ENCODE assay signal across 14 cellular contexts in the genomic region with DNA sequence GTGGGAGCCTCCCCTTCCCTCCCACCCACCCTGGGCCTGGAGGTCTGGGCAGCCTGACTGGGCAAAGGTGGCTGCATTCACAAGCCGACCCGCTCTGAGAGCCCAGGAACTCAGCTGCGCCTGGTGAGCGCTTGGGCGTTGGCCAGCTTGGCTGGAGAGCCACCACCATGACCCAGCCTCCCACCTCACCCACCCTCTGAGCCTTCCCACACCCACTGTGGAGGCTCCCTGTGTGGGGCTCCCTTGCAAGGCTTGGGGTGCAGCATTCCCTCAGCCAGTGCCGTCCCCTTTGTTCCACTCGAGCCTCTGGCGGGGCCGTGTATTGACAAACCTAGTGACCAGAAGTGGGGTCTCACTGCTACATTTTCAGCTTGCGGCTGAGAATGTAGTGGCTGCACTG.
"Had no signal": no experiment of that assay in that cellular context is flagged by ENCODE, and none has a peak within 500 bp of the region (broad histone marks: within the 10 kb centered on the region; RNA-seq: fewer than 3 reads in every experiment).

No MANE protein-coding gene starts in this region.

- FAIRE-seq: urothelium cell line had no signal

- H3K4me1 ChIP-seq: left lung had no signal

- DNase-seq: activated CD4-positive, alpha-beta T cell treated with anti-CD3 and anti-CD28 coated beads, Interleukin-2, amount 50 U/mL, for 1 hour; activated gamma-delta T cell; activated T-cell treated with anti-CD3 and anti-CD28 coated beads, Interleukin-2, amount 50 U/mL, for 4 hours; central memory CD4-positive, alpha-beta T cell; left lung; mesenchymal stem cell; nephron progenitor cell; stimulated activated CD4-positive, alpha-beta T cell treated with anti-CD3 and anti-CD28 coated beads, Interleukin-4, amount 100 ng/mL, for 1 hour; stimulated activated CD8-positive, alpha-beta memory T cell treated with anti-CD3 and anti-CD28 coated beads, Interleukin-4, amount 100 ng/mL, for 48 hours; stimulated activated naive CD8-positive, alpha-beta T cell treated with anti-CD3 and anti-CD28 coated beads, Interleukin-15, Interleukin-2, amounts not matched to agents 100 U/mL and 50 U/mL, for 24 hours; T-helper 17 cell had no signal

- H3K27me3 ChIP-seq: left lung had no signal

- H3K4me1 Mint-ChIP-seq: nephron progenitor cell had no signal

- H3K4me3 ChIP-seq: left lung, thoracic aorta had no signal

- H3K9me3 Mint-ChIP-seq: activated T-cell treated with anti-CD3 and anti-CD28 coated beads, Interleukin-2, amount 50 U/mL, for 4 hours; nephron progenitor cell had no signal

- H3K27ac ChIP-seq: left lung, thoracic aorta had no signal

- H3K4me3 Mint-ChIP-seq: activated naive CD8-positive, alpha-beta T cell; activated T-cell treated with anti-CD3 and anti-CD28 coated beads, Interleukin-2, amount 50 U/mL, for 4 hours; nephron progenitor cell; T-helper 17 cell had no signal

- H3K9me3 ChIP-seq: left lung, thoracic aorta had no signal

- H3K27ac Mint-ChIP-seq: T-helper 17 cell had no signal

- H3K27me3 Mint-ChIP-seq: activated naive CD8-positive, alpha-beta T cell; T-helper 17 cell had no signal

- ATAC-seq: activated T-cell treated with anti-CD3 and anti-CD28 coated beads, Interleukin-2, amount 50 U/mL, for 4 hours; left lung; stimulated activated naive CD8-positive, alpha-beta T cell treated with anti-CD3 and anti-CD28 coated beads, Interleukin-15, Interleukin-2, amounts not matched to agents 100 U/mL and 50 U/mL, for 24 hours; T-helper 17 cell had no signal
